Comparison of ENCODE assay signal across 18 cellular contexts in genomic region chr6:84346372-84346771, GRCh38.
DNase-seq lines count a peak whose midpoint lies in the region; ATAC-seq and TF ChIP-seq lines count a peak whose summit lies in the region.
"Had no signal": no experiment of that assay in that cellular context is flagged by ENCODE, and none has a peak within 500 bp of the region (broad histone marks: within the 10 kb centered on the region; RNA-seq: fewer than 3 reads in every experiment).

No MANE protein-coding gene starts in this region.

- H3K36me3 ChIP-seq in cardiac muscle cell, result no peaks in the 10 kb centered on the region
- no peaks in the 10 kb centered on the region for H3K36me3 ChIP-seq in OCI-LY7 (ENCODE audit: insufficient read depth, low read length)
- H3K36me3 ChIP-seq in endodermal cell (ENCODE audit: control insufficient read depth, insufficient read depth, low read length), result no peaks in the 10 kb centered on the region
- H3K36me3 ChIP-seq in body of pancreas (replicated peaks in 1 of 2; ENCODE audit: insufficient read depth in 1 of 2, low read depth in 2 of 2), result no peaks in the 10 kb centered on the region
- H3K36me3 ChIP-seq in vagina, result no peaks in the 10 kb centered on the region
- H3K36me3 ChIP-seq: MG63, sigmoid colon had no signal

- BruUV-seq in OCI-LY7 (replicated peaks; lab: Mats Ljungman, UMichigan), result no TSS peak

- H3K27me3 Mint-ChIP-seq in endodermal cell (ENCODE audit: insufficient read depth), result peaks cover 1% of the 10 kb centered on the region
- H3K27me3 Mint-ChIP-seq: stimulated activated memory B cell treated with anti-CD40 and anti-IgM and Interleukin-4, amounts not matched to agents 10 μg/mL and 1 μg/mL and 100 μg/mL, for 72 hours had no signal

- H3K4me1 ChIP-seq in cardiac muscle cell (ENCODE audit: low read depth) (no peaks in the 10 kb centered on the region), OCI-LY7 (ENCODE audit: insufficient read depth, low read length, poor library complexity, severe bottlenecking) (no peaks in the 10 kb centered on the region), endodermal cell (ENCODE audit: control insufficient read depth, insufficient read depth, low read length) (no peaks in the 10 kb centered on the region), body of pancreas (no peaks in the 10 kb centered on the region), vagina (no peaks in the 10 kb centered on the region)
- H3K4me1 ChIP-seq: foreskin keratinocyte, sigmoid colon had no signal

- H3K9me2 ChIP-seq in OCI-LY7 (ENCODE audit: insufficient read depth, low read length), result no peaks in the 10 kb centered on the region

- H3K27me3 ChIP-seq in cardiac muscle cell (no peaks in the 10 kb centered on the region), endodermal cell (ENCODE audit: control insufficient read depth, insufficient read depth, low read length, poor library complexity, severe bottlenecking) (no peaks in the 10 kb centered on the region), dorsolateral prefrontal cortex (peaks cover 0 to 25% (median 0%) of the 10 kb centered on the region in 45 donors), body of pancreas (no peaks in the 10 kb centered on the region), vagina (no peaks in the 10 kb centered on the region)
- H3K27me3 ChIP-seq: foreskin keratinocyte, MG63, sigmoid colon had no signal

- no peak overlapping the region for H3K4me3 Mint-ChIP-seq in endodermal cell
- H3K4me3 Mint-ChIP-seq: activated T-helper 1 cell treated with anti-CD3 and anti-CD28 coated beads, Interleukin-12 subunit alpha, Interleukin-12 subunit beta, Interleukin-2, Interleukin-4 antibody, amounts not matched to agents 30 ng/mL and 10 ng/mL and 1 ng/mL, durations not matched to agents 14 hours and 24 hours and 36 hours; neural crest cell; stimulated activated memory B cell treated with anti-CD40 and anti-IgM and Interleukin-4, amounts not matched to agents 10 μg/mL and 1 μg/mL and 100 μg/mL, for 72 hours had no signal

- no peaks in the 10 kb centered on the region for H3K36me3 Mint-ChIP-seq in endodermal cell (ENCODE audit: low read depth)
- H3K36me3 Mint-ChIP-seq: stimulated activated memory B cell treated with anti-CD40 and anti-IgM and Interleukin-4, amounts not matched to agents 10 μg/mL and 1 μg/mL and 100 μg/mL, for 72 hours had no signal

- TF ChIP-seq POLR2A in body of pancreas (IDR thresholded peaks at IDR 0.05) (no peak), vagina (IDR thresholded peaks at IDR 0.05) (no peak)

- POLR2A ChIA-PET in OCI-LY7 (lab: Charles Lee), result interaction anchor here (0.6 to 0.9 kb wide), 2 partner anchors 12 to 335 kb away, joined by 3 to 4 read pairs; no protein-coding TSS in a partner anchor

- TF ChIP-seq CTCF in cardiac muscle cell (IDR thresholded peaks at IDR 0.05; ENCODE audit: low read depth, low read length), result peak; percentile 25
- peak; percentile 43 for TF ChIP-seq CTCF in OCI-LY7 (conservative IDR thresholded peaks at IDR 0.05; ENCODE audit: low read length)
- TF ChIP-seq CTCF in endodermal cell (conservative IDR thresholded peaks at IDR 0.05), result peak; percentile 55
- peak in 1 of 56 donors; percentile 9 for TF ChIP-seq CTCF in dorsolateral prefrontal cortex (IDR thresholded peaks at IDR 0.05 in 54 of 56, conservative IDR thresholded peaks at IDR 0.05 in 2 of 56; ENCODE audit: low read depth in 1 of 56, partially characterized antibody in 56 of 56)
- no peak for TF ChIP-seq CTCF in body of pancreas (IDR thresholded peaks at IDR 0.05)
- no peak for TF ChIP-seq CTCF in vagina (IDR thresholded peaks at IDR 0.05)

- intact Hi-C loops in Right ventricle myocardium superior (cut with DNase I) (no loop called here), OCI-LY7 (cut with micrococcal nuclease; ENCODE audit: unreplicated experiment) (no loop called here), dorsolateral prefrontal cortex (cut with DNase I) (no loop called here), body of pancreas (cut with DNase I) (no loop called here), vagina (cut with DNase I) (no loop called here)

- no peak overlapping the region for H3K4me3 ChIP-seq in cardiac muscle cell
- no peak overlapping the region for H3K4me3 ChIP-seq in OCI-LY7 (ENCODE audit: low read depth, low read length, poor library complexity, severe bottlenecking)
- no peak overlapping the region for H3K4me3 ChIP-seq in endodermal cell (ENCODE audit: low read length)
- H3K4me3 ChIP-seq in dorsolateral prefrontal cortex, result no peak overlapping the region
- H3K4me3 ChIP-seq in body of pancreas, result no peak overlapping the region
- no peak overlapping the region for H3K4me3 ChIP-seq in vagina
- H3K4me3 ChIP-seq: MG63, sigmoid colon had no signal

- ATAC-seq in Right ventricle myocardium superior (ENCODE audit: poor library complexity) (no peak), body of pancreas (no peak)
- ATAC-seq: foreskin keratinocyte; stimulated activated memory B cell treated with anti-CD40 and anti-IgM and Interleukin-4, amounts not matched to agents 10 μg/mL and 1 μg/mL and 100 μg/mL, for 72 hours had no signal

- CTCF ChIA-PET in OCI-LY7 (lab: Charles Lee; ENCODE audit: unreplicated experiment), result no interaction called here

- DNase-seq in cardiac muscle cell (ENCODE audit: low read depth in 1 of 2, low spot score in 1 of 2) (no peak), Right ventricle myocardium superior (no peak), OCI-LY7 (ENCODE audit: low spot score) (no peak), endodermal cell (no peak), dorsolateral prefrontal cortex (no peak), body of pancreas (no peak), vagina (ENCODE audit: extremely low spot score in 2 of 2) (no peak)
- DNase-seq in stimulated activated CD4-positive, alpha-beta T cell treated with anti-CD3 and anti-CD28 coated beads, Interleukin-4, amount 100 ng/mL, for 4 hours, result no peak
- DNase-seq: activated CD4-positive, alpha-beta T cell treated with anti-CD3 and anti-CD28 coated beads, Interleukin-2, amount 50 U/mL, for 4 hours; amygdala; foreskin keratinocyte; MG63; NCI-H1930; SIG-M5; sigmoid colon had no signal

- H3K27ac Mint-ChIP-seq in endodermal cell, result no peak overlapping the region
- H3K27ac Mint-ChIP-seq: activated T-helper 1 cell treated with anti-CD3 and anti-CD28 coated beads, Interleukin-12 subunit alpha, Interleukin-12 subunit beta, Interleukin-2, Interleukin-4 antibody, amounts not matched to agents 30 ng/mL and 10 ng/mL and 1 ng/mL, durations not matched to agents 14 hours and 24 hours and 36 hours; stimulated activated memory B cell treated with anti-CD40 and anti-IgM and Interleukin-4, amounts not matched to agents 10 μg/mL and 1 μg/mL and 100 μg/mL, for 72 hours had no signal

- H4K20me1 ChIP-seq in OCI-LY7 (ENCODE audit: insufficient read depth, low read length), result no peaks in the 10 kb centered on the region

- H3K4me2 ChIP-seq in OCI-LY7 (ENCODE audit: low read length), result no peak overlapping the region

- H3K4me1 Mint-ChIP-seq in endodermal cell, result no peaks in the 10 kb centered on the region
- H3K4me1 Mint-ChIP-seq: stimulated activated memory B cell treated with anti-CD40 and anti-IgM and Interleukin-4, amounts not matched to agents 10 μg/mL and 1 μg/mL and 100 μg/mL, for 72 hours had no signal

- no peaks in the 10 kb centered on the region for H3K79me2 ChIP-seq in OCI-LY7 (ENCODE audit: insufficient read depth, low read depth, low read length)

- no peak overlapping the region for H2AFZ ChIP-seq in OCI-LY7 (ENCODE audit: low read length)

- H3K9me3 Mint-ChIP-seq in endodermal cell, result no peaks in the 10 kb centered on the region
- H3K9me3 Mint-ChIP-seq: neural crest cell; stimulated activated memory B cell treated with anti-CD40 and anti-IgM and Interleukin-4, amounts not matched to agents 10 μg/mL and 1 μg/mL and 100 μg/mL, for 72 hours had no signal

- H3K9ac ChIP-seq in endodermal cell (ENCODE audit: extremely low read depth, low read length, poor library complexity, severe bottlenecking), result no peak overlapping the region

- H3K9me3 ChIP-seq in cardiac muscle cell (ENCODE audit: low read depth), result no peaks in the 10 kb centered on the region
- H3K9me3 ChIP-seq in OCI-LY7 (ENCODE audit: low read length), result no peaks in the 10 kb centered on the region
- no peaks in the 10 kb centered on the region for H3K9me3 ChIP-seq in endodermal cell (ENCODE audit: control insufficient read depth, low read length)
- H3K9me3 ChIP-seq in body of pancreas, result no peaks in the 10 kb centered on the region
- H3K9me3 ChIP-seq in vagina, result no peaks in the 10 kb centered on the region
- H3K9me3 ChIP-seq: MG63, sigmoid colon had no signal

- H3K27ac ChIP-seq in cardiac muscle cell, result no peak overlapping the region
- H3K27ac ChIP-seq in OCI-LY7 (ENCODE audit: low read depth, low read length, poor library complexity, severe bottlenecking), result no peak overlapping the region
- no peak overlapping the region for H3K27ac ChIP-seq in endodermal cell (ENCODE audit: low read depth, low read length)
- no peak overlapping the region for H3K27ac ChIP-seq in dorsolateral prefrontal cortex
- H3K27ac ChIP-seq in body of pancreas, result no peak overlapping the region
- no peak overlapping the region for H3K27ac ChIP-seq in vagina
- H3K27ac ChIP-seq: foreskin keratinocyte, sigmoid colon had no signal

Comparison
In these comparisons a context has a peak if more than half of its experiments do, and no peak if none do; other contexts are left out.
1. CTCF ChIP-seq: peak in cardiac muscle cell (single experiment), OCI-LY7 (single experiment) and endodermal cell (single experiment); none in body of pancreas (0 of 7) and vagina (0 of 3).